Comparison of ENCODE assay signal across 8 cellular contexts in genomic region chr14:21039585-21040369, GRCh38. TPM values are rescaled to one million over a fixed set of nuclear protein-coding genes. Genes with fewer than 3 reads are reported as not detected.
A peak's percentile ranks its signal among the peaks of the same experiment; 100 is the strongest.
DNase-seq lines count a peak whose midpoint lies in the region; ATAC-seq and TF ChIP-seq lines count a peak whose summit lies in the region.

No MANE protein-coding gene starts in this region.

- H3K27me3 ChIP-seq in BE2C: no peaks in the 10 kb centered on the region
- H3K27me3 ChIP-seq in left ventricle myocardium inferior (ENCODE audit: low read depth): no peaks in the 10 kb centered on the region

- ATAC-seq in GM19452 (IDR thresholded peaks at IDR 0.05; ENCODE audit: unreplicated experiment) (no peak), HG02763 (IDR thresholded peaks at IDR 0.05; ENCODE audit: unreplicated experiment) (no peak)

- peak; percentile 82 for TF ChIP-seq CTCF in BE2C (IDR thresholded peaks at IDR 0.05; ENCODE audit: low read depth, low read length)
- peak; percentile 58 for TF ChIP-seq CTCF in GM13977 (IDR thresholded peaks at IDR 0.05; ENCODE audit: extremely low read depth, insufficient read depth, missing control alignments)
- peak; percentile 84 for TF ChIP-seq CTCF in left ventricle myocardium inferior (IDR thresholded peaks at IDR 0.05; ENCODE audit: borderline replicate concordance)

- peaks cover 26% of the 10 kb centered on the region for H3K4me1 ChIP-seq in BE2C
- H3K4me1 ChIP-seq in left ventricle myocardium inferior: peaks cover 48% of the 10 kb centered on the region

- peak; percentile 57 for DNase-seq in BE2C
- peak; percentile 65 for DNase-seq in GM13977 (ENCODE audit: low spot score)
- DNase-seq in NCI-H446 (lab: John Stamatoyannopoulos, UW): peak; percentile 19 to 66
- DNase-seq in left ventricle myocardium inferior: no peak
- peak; percentile 85 for DNase-seq in putamen (ENCODE audit: low spot score)

- H3K4me3 ChIP-seq in BE2C (ENCODE audit: low read depth, low read length) (no peak overlapping the region), left ventricle myocardium inferior (peak overlapping the region; percentile 48)

- H3K27ac ChIP-seq in angular gyrus (ENCODE audit: low read depth, low read length): peak overlapping the region; percentile 93
- H3K27ac ChIP-seq in left ventricle myocardium inferior (replicated peaks): peak overlapping the region; percentile 88

- in situ Hi-C loops in GM13977 (cut with MboI; ENCODE audit: low pct_unique_long_range_greater_than_20kb, low sequenced_read_pairs, unreplicated experiment): no loop called here

- H3K36me3 ChIP-seq in BE2C: no peaks in the 10 kb centered on the region
- no peaks in the 10 kb centered on the region for H3K36me3 ChIP-seq in left ventricle myocardium inferior

- intact Hi-C loops in left ventricle myocardium inferior (cut with micrococcal nuclease): loop anchor here (2.0 kb wide), 1 partner anchor 25 kb away; no protein-coding TSS in a partner anchor

- H3K9me3 ChIP-seq in BE2C (no peaks in the 10 kb centered on the region), left ventricle myocardium inferior (replicated peaks) (no peaks in the 10 kb centered on the region)

RNA-seq across cellular contexts. Expression of gene RNASE7, which starts 2.4 kb away (rescaled TPM):
- polyA plus RNA-seq in BE2C (2012; ENCODE audit: insufficient read depth, insufficient read length, low read depth): not detected
- not detected for total RNA-seq in left ventricle myocardium inferior

RNA-seq across cellular contexts. Expression of gene RNASE13, which starts 5.2 kb away (rescaled TPM):
- not detected for polyA plus RNA-seq in BE2C (2012; ENCODE audit: insufficient read depth, insufficient read length, low read depth)
- total RNA-seq in left ventricle myocardium inferior: not detected

RNA-seq across cellular contexts. Expression of gene TPPP2, which starts 9.8 kb away (rescaled TPM):
- not detected for polyA plus RNA-seq in BE2C (2012; ENCODE audit: insufficient read depth, insufficient read length, low read depth)
- 1.6 TPM for total RNA-seq in left ventricle myocardium inferior

RNA-seq across cellular contexts. Expression of gene NDRG2, which starts 14.9 kb away (rescaled TPM):
- 71.7 TPM for polyA plus RNA-seq in BE2C (2012; ENCODE audit: insufficient read depth, insufficient read length, low read depth)
- 346 TPM for total RNA-seq in left ventricle myocardium inferior

RNA-seq across cellular contexts. Expression of gene RNASE8, which starts 17.8 kb away (rescaled TPM):
- polyA plus RNA-seq in BE2C (2012; ENCODE audit: insufficient read depth, insufficient read length, low read depth): not detected
- total RNA-seq in left ventricle myocardium inferior: not detected
